9 cellular contexts compared by ENCODE assay signal in the genomic region with DNA sequence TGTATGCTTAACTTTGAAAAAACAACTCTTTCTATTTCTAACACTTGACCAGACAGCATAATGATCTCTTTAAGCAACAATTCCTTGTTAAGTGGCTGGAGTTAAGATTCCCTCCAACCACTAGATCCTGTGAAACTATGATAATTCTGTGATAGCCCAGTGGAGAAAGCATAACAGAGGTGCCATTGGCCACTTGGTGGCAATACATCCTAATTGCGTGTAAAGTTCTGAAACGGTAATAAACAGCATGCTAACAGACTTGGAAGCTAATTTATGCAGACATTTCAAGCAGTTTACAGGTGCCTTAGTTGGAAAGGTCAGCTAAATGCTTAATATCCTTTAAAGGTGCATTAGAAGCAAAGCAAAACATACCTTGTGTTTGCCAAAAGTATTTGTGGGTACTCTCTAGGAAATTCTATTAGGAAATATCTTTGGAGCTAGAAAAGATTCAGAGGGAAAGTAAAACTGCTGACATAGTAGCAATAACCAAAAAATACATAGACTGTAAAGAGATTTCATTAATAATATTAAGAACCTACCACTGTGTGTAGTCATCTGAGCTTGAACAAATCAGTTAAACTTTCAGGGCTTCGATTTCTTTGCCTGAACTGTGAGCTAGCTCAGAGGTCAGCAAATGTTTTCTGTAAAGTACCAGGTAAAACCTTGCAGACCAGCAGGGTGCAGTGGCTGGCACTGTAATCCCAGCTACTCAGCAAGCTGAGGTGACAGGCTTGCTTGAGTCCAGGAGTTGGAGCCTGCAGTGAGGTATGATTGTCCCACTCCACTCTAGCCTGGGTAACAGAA. TPM values are rescaled to one million over a fixed set of nuclear protein-coding genes. Genes with fewer than 3 reads are reported as not detected.
A peak's percentile ranks its signal among the peaks of the same experiment; 100 is the strongest.
DNase-seq lines count a peak whose midpoint lies in the region; ATAC-seq and TF ChIP-seq lines count a peak whose summit lies in the region.
"Had no signal": no experiment of that assay in that cellular context is flagged by ENCODE, and none has a peak within 500 bp of the region (broad histone marks: within the 10 kb centered on the region; RNA-seq: fewer than 3 reads in every experiment).

No MANE protein-coding gene starts in this region.

- no peaks in the 10 kb centered on the region for H3K4me1 Mint-ChIP-seq in activated CD4-positive, alpha-beta T cell treated with anti-CD3 and anti-CD28 coated beads for 36 hours

- no peak overlapping the region for H3K4me3 ChIP-seq in brain microvascular endothelial cell (ENCODE audit: low read depth, low read length)

- CTCF ChIA-PET in activated CD4-positive, alpha-beta T cell treated with anti-CD3 and anti-CD28 coated beads for 36 hours (lab: Charles Lee): interaction anchor here (0.7 to 2.8 kb wide), 9 partner anchors 14 to 204 kb away, joined by 3 to 15 read pairs (median 3); a partner anchor contains a TSS

- no peak overlapping the region for H3K27ac ChIP-seq in brain microvascular endothelial cell

- intact Hi-C loops in activated CD4-positive, alpha-beta T cell treated with anti-CD3 and anti-CD28 coated beads for 36 hours (cut with DNase I, micrococcal nuclease): loop anchor here in 1 of 2 experiments (2.0 kb wide), 1 partner anchor 51 kb away; no protein-coding TSS in a partner anchor

- no peaks in the 10 kb centered on the region for H3K27me3 Mint-ChIP-seq in activated CD4-positive, alpha-beta T cell treated with anti-CD3 and anti-CD28 coated beads for 36 hours

- in situ Hi-C loops in brain microvascular endothelial cell (cut with HindIII; ENCODE audit: low pct_ligation_motif_present, low sequenced_read_pairs): no loop called here

- no peaks in the 10 kb centered on the region for H3K36me3 Mint-ChIP-seq in activated CD4-positive, alpha-beta T cell treated with anti-CD3 and anti-CD28 coated beads for 36 hours (ENCODE audit: low read depth)

- H3K36me3 ChIP-seq in brain microvascular endothelial cell (replicated peaks): no peaks in the 10 kb centered on the region

- H3K9me3 Mint-ChIP-seq in activated CD4-positive, alpha-beta T cell treated with anti-CD3 and anti-CD28 coated beads for 36 hours (ENCODE audit: low read depth): no peaks in the 10 kb centered on the region

- no peak overlapping the region for H3K27ac Mint-ChIP-seq in activated CD4-positive, alpha-beta T cell treated with anti-CD3 and anti-CD28 coated beads for 36 hours

- no peak overlapping the region for H3K4me3 Mint-ChIP-seq in activated CD4-positive, alpha-beta T cell treated with anti-CD3 and anti-CD28 coated beads for 36 hours

- DNase-seq in activated CD4-positive, alpha-beta T cell treated with anti-CD3 and anti-CD28 coated beads for 36 hours: peak; percentile 27
- no peak for DNase-seq in activated CD4-positive, alpha-beta T cell treated with anti-CD3 and anti-CD28 coated beads, Interleukin-2, amount 50 U/mL, for 1 hour
- DNase-seq in HT1080 (ENCODE audit: low read depth): peak; percentile 33
- no peak for DNase-seq in brain microvascular endothelial cell
- peak; percentile 55 for DNase-seq in renal cortical epithelial cell (ENCODE audit: low read depth)
- DNase-seq in stimulated activated naive CD4-positive, alpha-beta T cell (lab: John Stamatoyannopoulos, UW): no peak
- DNase-seq: caudate nucleus had no signal

- POLR2A ChIA-PET in activated CD4-positive, alpha-beta T cell treated with anti-CD3 and anti-CD28 coated beads for 36 hours (lab: Charles Lee): interaction anchor here (0.6 kb wide), 1 partner anchor 16 kb away, joined by 3 read pairs; no protein-coding TSS in a partner anchor

- ATAC-seq in activated CD4-positive, alpha-beta T cell treated with anti-CD3 and anti-CD28 coated beads for 36 hours: peak; percentile 51
- ATAC-seq in HG03378 (IDR thresholded peaks at IDR 0.05; ENCODE audit: unreplicated experiment): no peak
- no peak for ATAC-seq in HG03457 (IDR thresholded peaks at IDR 0.05; ENCODE audit: unreplicated experiment)

- TF ChIP-seq CTCF in brain microvascular endothelial cell (IDR thresholded peaks at IDR 0.05; ENCODE audit: low read depth, low read length, missing control alignments): peak; percentile 29

- H3K27me3 ChIP-seq in brain microvascular endothelial cell (replicated peaks): no peaks in the 10 kb centered on the region

RNA-seq across cellular contexts. Expression of a gene that starts 19.0 kb away (rescaled TPM):
- not detected for total RNA-seq in activated CD4-positive, alpha-beta T cell treated with anti-CD3 and anti-CD28 coated beads for 36 hours
- 0.34 and 1.7 TPM in 2 replicates for total RNA-seq in HT1080 (2014; rRNA removed; shearing (Covaris generic))
- 3.2 and 3.3 TPM in 2 replicates for polyA plus RNA-seq in HT1080 (2015; cell fraction: cytosol; rRNA removed)
- 1.6 and 1.7 TPM in 2 replicates for polyA plus RNA-seq in HT1080 (2015; cell fraction: nucleus; rRNA removed)
- total RNA-seq in renal cortical epithelial cell: not detected in 2 replicates

Comparison
In these comparisons a context has a peak if more than half of its experiments do, and no peak if none do; other contexts are left out.
1. DNase-seq: peak in activated CD4-positive, alpha-beta T cell treated with anti-CD3 and anti-CD28 coated beads for 36 hours (single experiment), HT1080 (single experiment) and renal cortical epithelial cell (single experiment); none in activated CD4-positive, alpha-beta T cell treated with anti-CD3 and anti-CD28 coated beads, Interleukin-2, amount 50 U/mL, for 1 hour (single experiment), brain microvascular endothelial cell (single experiment) and stimulated activated naive CD4-positive, alpha-beta T cell (0 of 6).